ENCODE assay signal across 9 cellular contexts in the genomic region with DNA sequence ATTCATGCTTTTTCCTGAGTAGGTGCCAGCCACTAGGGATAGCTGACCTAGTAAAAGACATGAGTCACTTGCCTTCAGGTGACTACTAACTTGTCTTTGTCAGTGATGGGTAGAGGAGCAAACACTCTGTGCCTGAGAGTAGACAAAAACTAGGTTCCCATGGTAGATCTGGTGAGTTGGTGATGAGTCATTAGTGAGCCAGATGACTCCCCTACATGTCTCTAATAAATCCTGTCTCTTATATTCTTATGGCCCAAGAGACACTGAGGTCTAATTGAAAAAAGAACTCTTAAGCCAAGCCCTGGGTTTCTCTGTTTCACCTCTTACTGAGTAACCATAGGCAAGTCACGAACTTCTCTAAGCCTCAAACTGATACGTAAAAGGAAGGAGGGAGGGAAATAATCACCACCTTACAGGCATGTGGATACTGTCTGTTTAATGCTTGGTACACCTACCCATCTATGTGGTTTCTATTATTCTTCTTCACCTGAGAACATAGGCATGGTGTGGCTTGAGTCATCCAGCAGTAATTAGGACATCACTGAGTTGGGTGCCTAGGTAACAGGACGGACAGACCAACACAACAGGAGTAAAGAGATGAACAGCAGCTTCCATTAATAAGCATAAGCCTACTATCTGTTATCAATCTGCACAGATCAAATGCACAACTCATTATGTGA. TPM values are rescaled to one million over a fixed set of nuclear protein-coding genes. Genes with fewer than 3 reads are reported as not detected.
A peak's percentile ranks its signal among the peaks of the same experiment; 100 is the strongest.
DNase-seq lines count a peak whose midpoint lies in the region; ATAC-seq, FAIRE-seq and TF ChIP-seq lines count a peak whose summit lies in the region.
"Had no signal": no experiment of that assay in that cellular context is flagged by ENCODE, and none has a peak within 500 bp of the region (broad histone marks: within the 10 kb centered on the region; RNA-seq: fewer than 3 reads in every experiment).

No MANE protein-coding gene starts in this region.

- DNase-seq in A549 (ENCODE audit: low read depth in 1 of 2, low spot score in 1 of 2): peak; percentile 70 to 89
- DNase-seq in H54 (ENCODE audit: insufficient read length, low spot score): peak; percentile 49
- no peak for DNase-seq in activated naive CD8-positive, alpha-beta T cell treated with anti-CD3 and anti-CD28 coated beads, Interleukin-2, amount 50 U/mL, for 24 hours
- no peak for DNase-seq in HepG2 (ENCODE audit: low spot score)
- no peak for DNase-seq in substantia nigra (lab: John Stamatoyannopoulos, UW)
- no peak for DNase-seq in NCI-H446 (lab: John Stamatoyannopoulos, UW)
- DNase-seq in HEK293T (ENCODE audit: extremely low spot score): no peak
- no peak for DNase-seq in DMS79 treated with DMSO at 0.1 percent for 48 hours (lab: John Stamatoyannopoulos, UW)
- DNase-seq: NCI-H1417 treated with DMSO at 0.1 percent for 48 hours had no signal

- CTCF ChIA-PET in A549 (lab: Yijun Ruan, JAX): interaction anchor here (1.0 to 2.6 kb wide), 5 partner anchors 25 to 330 kb away, joined by 3 to 10 read pairs (median 3); no protein-coding TSS in a partner anchor
- CTCF ChIA-PET in HepG2 (lab: Yijun Ruan, JAX; ENCODE audit: low intra/inter-chr PET ratio, low total read pairs): no interaction called here
- CTCF ChIA-PET in HEK293T (lab: Yijun Ruan, JAX): no interaction called here

- H3K9ac ChIP-seq in HepG2 (ENCODE audit: insufficient read depth, low read depth, low read length): no peak overlapping the region

- no TSS peak for BruUV-seq in HepG2 (replicated peaks; lab: Mats Ljungman, UMichigan)

- H3K36me3 ChIP-seq in HepG2 (replicated peaks in 1 of 2; ENCODE audit: control insufficient read depth in 1 of 2, insufficient read depth in 2 of 2, low read length in 2 of 2): peaks cover 51 to 79% of the 10 kb centered on the region in 2 experiments

- peak; percentile 81 to 88 for ATAC-seq in A549
- peak; percentile 88 for ATAC-seq in activated naive CD8-positive, alpha-beta T cell treated with anti-CD3 and anti-CD28 coated beads, Interleukin-2, amount 50 U/mL, for 24 hours
- ATAC-seq in HepG2: peak; percentile 17; the same call in 1 of the 3 replicates

- peaks cover 52% of the 10 kb centered on the region for H3K4me1 Mint-ChIP-seq in activated naive CD8-positive, alpha-beta T cell treated with anti-CD3 and anti-CD28 coated beads, Interleukin-2, amount 50 U/mL, for 24 hours

- H3K27ac ChIP-seq in A549 (peak overlapping the region; percentile 86 to 90), HepG2 (ENCODE audit: extremely low read length, insufficient read depth, low read length) (no peak overlapping the region), substantia nigra (ENCODE audit: low read depth, low read length, poor library complexity, severe bottlenecking) (no peak overlapping the region)

- FAIRE-seq in A549 (lab: Jason Lieb, UNC): peak; percentile 36
- FAIRE-seq in H54 (lab: Jason Lieb, UNC): peak; percentile 52
- FAIRE-seq in HepG2 (lab: Jason Lieb, UNC): no peak

- H3K4me2 ChIP-seq in A549 (peak overlapping the region; percentile 78), HepG2 (ENCODE audit: low read depth, low read length) (no peak overlapping the region)

- intact Hi-C loops in HepG2 (cut with micrococcal nuclease; ENCODE audit: unreplicated experiment): no loop called here

- H3K4me1 ChIP-seq in A549: peaks cover 47% of the 10 kb centered on the region
- no peaks in the 10 kb centered on the region for H3K4me1 ChIP-seq in HepG2 (ENCODE audit: insufficient read depth, low read length)

- H3K9me3 Mint-ChIP-seq in activated naive CD8-positive, alpha-beta T cell treated with anti-CD3 and anti-CD28 coated beads, Interleukin-2, amount 50 U/mL, for 24 hours: peaks cover 5% of the 10 kb centered on the region

- no peak for TF ChIP-seq POLR2A in A549 (IDR thresholded peaks at IDR 0.05; ENCODE audit: low read length)
- TF ChIP-seq POLR2A in H54 (IDR thresholded peaks at IDR 0.05; ENCODE audit: low read depth, low read length): no peak
- TF ChIP-seq POLR2A in HepG2 (IDR thresholded peaks at IDR 0.05; ENCODE audit: insufficient read depth in 1 of 2, low read depth in 2 of 2, low read length in 2 of 2): no peak

- H3K4me3 ChIP-seq in A549 (peak overlapping the region; percentile 15; the same call in 1 of the 3 replicates), HepG2 (replicated peaks in 1 of 3; ENCODE audit: insufficient read depth in 1 of 3, low read depth in 2 of 3, low read length in 3 of 3) (no peak overlapping the region)

- H2AFZ ChIP-seq in HepG2 (ENCODE audit: low read length): no peak overlapping the region

- TF ChIP-seq RAD21 in A549 (conservative IDR thresholded peaks at IDR 0.05 in 1 of 2, IDR thresholded peaks at IDR 0.05 in 1 of 2) (no peak), HepG2 (CRISPR knock-in tag; IDR thresholded peaks at IDR 0.05) (no peak)

- H3K79me2 ChIP-seq in HepG2 (ENCODE audit: insufficient read depth, low read length): no peaks in the 10 kb centered on the region

- peaks cover 60% of the 10 kb centered on the region for H3K36me3 Mint-ChIP-seq in activated naive CD8-positive, alpha-beta T cell treated with anti-CD3 and anti-CD28 coated beads, Interleukin-2, amount 50 U/mL, for 24 hours (ENCODE audit: low read depth)

- POLR2A ChIA-PET in A549 (lab: Yijun Ruan, JAX) (interaction anchor here (1.2 kb wide), 1 partner anchor 21 kb away, joined by 7 read pairs; no protein-coding TSS in a partner anchor), HepG2 (lab: Yijun Ruan, JAX) (interaction anchor here (1.1 to 1.2 kb wide), 3 partner anchors 9 to 26 kb away, joined by 3 to 6 read pairs (median 3); partner anchors contain the start of genes SERINC3 and TTPAL), HEK293T (lab: Yijun Ruan, JAX) (no interaction called here)

- no peaks in the 10 kb centered on the region for H4K20me1 ChIP-seq in HepG2 (ENCODE audit: insufficient read depth, low read length)

- H3K4me3 Mint-ChIP-seq in activated naive CD8-positive, alpha-beta T cell treated with anti-CD3 and anti-CD28 coated beads, Interleukin-2, amount 50 U/mL, for 24 hours: no peak overlapping the region

- peak overlapping the region; percentile 92 for H3K27ac Mint-ChIP-seq in activated naive CD8-positive, alpha-beta T cell treated with anti-CD3 and anti-CD28 coated beads, Interleukin-2, amount 50 U/mL, for 24 hours

- TF ChIP-seq EP300 in A549 (IDR thresholded peaks at IDR 0.05): peak; percentile 7 to 36; a peak in 1 of 5 replicates
- no peak for TF ChIP-seq EP300 in HepG2 (IDR thresholded peaks at IDR 0.05; ENCODE audit: low read depth in 2 of 2, low read length in 2 of 2)
- TF ChIP-seq EP300 in HepG2 (CRISPR knock-in tag; IDR thresholded peaks at IDR 0.05; ENCODE audit: borderline replicate concordance): no peak

- 40% methylated on average over 3 of the region's 3 CpGs for WGBS in A549 (ENCODE audit: missing lambda C conversion rate)
- WGBS in HepG2 (ENCODE audit: low lambda C conversion rate): 95% methylated on average over 3 of the region's 3 CpGs

- TF ChIP-seq CTCF in A549 (IDR thresholded peaks at IDR 0.05) (no peak), HepG2 (CRISPR knock-in tag; IDR thresholded peaks at IDR 0.05) (no peak)

- in situ Hi-C loops in HepG2 (cut with HindIII; ENCODE audit: extremely low pct_ligation_motif_present, low pct_unique_long_range_greater_than_20kb): no loop called here

- no peaks in the 10 kb centered on the region for H3K27me3 ChIP-seq in HepG2 (ENCODE audit: control insufficient read depth in 1 of 2, insufficient read depth in 2 of 2, low read length in 2 of 2)

- H3K9me3 ChIP-seq in A549 (no peaks in the 10 kb centered on the region), HepG2 (ENCODE audit: low read length) (no peaks in the 10 kb centered on the region)

- no peaks in the 10 kb centered on the region for H3K27me3 Mint-ChIP-seq in activated naive CD8-positive, alpha-beta T cell treated with anti-CD3 and anti-CD28 coated beads, Interleukin-2, amount 50 U/mL, for 24 hours

RNA-seq across cellular contexts. Expression of gene TTPAL, which starts 20.3 kb away (rescaled TPM):
- polyA plus RNA-seq in A549 (2011; rRNA removed) (9.2 and 11.0 TPM in 2 replicates), A549 (2017; fragmentation: RNase III; extraction: RNeasy Plus Mini Kit Qiagen cat#74134 plus additional on column Dnase treatment) (9.1 to 9.3 TPM (median 9.3 TPM) in 3 replicates), HepG2 (2011; rRNA removed) (4.3 and 6.5 TPM in 2 replicates)
- 4.6 and 6.0 TPM in 2 replicates for polyA plus RNA-seq in A549 (2012; cell fraction: cytosol; rRNA removed)
- 8.5 and 9.9 TPM in 2 replicates for polyA plus RNA-seq in A549 (2012; cell fraction: nucleus; rRNA removed)
- 18.8 and 20.5 TPM in 2 replicates for polyA minus RNA-seq in A549 (2011; rRNA and poly(A)+ RNA removed)
- 18.8 and 25.0 TPM in 2 replicates for total RNA-seq in HepG2 (2016; rRNA removed; fragmentation: Illumina TruSeq; extraction: Trizol)
- total RNA-seq in HepG2 (2016; cell fraction: cytosol; rRNA removed; fragmentation: Illumina TruSeq; extraction: Trizol; ENCODE audit: low read depth): 5.5 and 6.4 TPM in 2 replicates
- total RNA-seq in HepG2 (2016; cell fraction: insoluble cytoplasmic fraction; rRNA removed; fragmentation: Illumina TruSeq; extraction: Trizol): 18.9 and 20.5 TPM in 2 replicates
- 9.4 and 11.1 TPM in 2 replicates for total RNA-seq in HepG2 (2016; cell fraction: membrane; rRNA removed; fragmentation: Illumina TruSeq; extraction: Trizol)
- total RNA-seq in HepG2 (2016; cell fraction: nucleus; rRNA removed; fragmentation: Illumina TruSeq; extraction: Trizol): 12.8 and 13.9 TPM in 2 replicates
- 2.9 and 4.0 TPM in 2 replicates for polyA plus RNA-seq in HepG2 (2011; cell fraction: cytosol; rRNA removed)
- polyA plus RNA-seq in HepG2 (2011; cell fraction: nucleus; rRNA removed): 7.3 and 9.9 TPM in 2 replicates
- 6.4 and 9.2 TPM in 2 replicates for polyA plus RNA-seq in HepG2 (2012)
- 0.79 and 1.3 TPM in 2 replicates for polyA plus RNA-seq in HepG2 (2016; cell fraction: cytosol; fragmentation: Illumina TruSeq; extraction: Trizol; ENCODE audit: low read depth)
- 16.0 and 18.5 TPM in 2 replicates for polyA plus RNA-seq in HepG2 (2016; cell fraction: insoluble cytoplasmic fraction; fragmentation: Illumina TruSeq; extraction: Trizol; ENCODE audit: low read depth)
- 3.7 and 4.2 TPM in 2 replicates for polyA plus RNA-seq in HepG2 (2016; cell fraction: membrane; fragmentation: Illumina TruSeq; extraction: Trizol; ENCODE audit: low read depth)
- polyA plus RNA-seq in HepG2 (2016; cell fraction: nucleus; fragmentation: Illumina TruSeq; extraction: Trizol; ENCODE audit: insufficient read depth, low read depth): 19.0 and 22.5 TPM in 2 replicates
- 13.1 and 21.0 TPM in 2 replicates for polyA minus RNA-seq in HepG2 (2011; rRNA and poly(A)+ RNA removed; ENCODE audit: low replicate concordance)
- 5.7 and 6.9 TPM in 2 replicates for polyA minus RNA-seq in HepG2 (2011; cell fraction: cytosol; rRNA and poly(A)+ RNA removed)
- 6.1 and 6.7 TPM in 2 replicates for polyA minus RNA-seq in HepG2 (2011; cell fraction: nucleus; rRNA and poly(A)+ RNA removed)

RNA-seq across cellular contexts. Expression of gene SERINC3, which starts 25.9 kb away (rescaled TPM):
- polyA plus RNA-seq in A549 (2011; rRNA removed) (159 and 173 TPM in 2 replicates), A549 (2017; fragmentation: RNase III; extraction: RNeasy Plus Mini Kit Qiagen cat#74134 plus additional on column Dnase treatment) (57.4 to 65.0 TPM (median 62.9 TPM) in 3 replicates), HepG2 (2011; rRNA removed) (208 and 226 TPM in 2 replicates)
- 64.4 and 79.5 TPM in 2 replicates for polyA plus RNA-seq in A549 (2012; cell fraction: cytosol; rRNA removed)
- 63.6 and 65.8 TPM in 2 replicates for polyA plus RNA-seq in A549 (2012; cell fraction: nucleus; rRNA removed)
- polyA minus RNA-seq in A549 (2011; rRNA and poly(A)+ RNA removed): 246 and 308 TPM in 2 replicates
- total RNA-seq in HepG2 (2016; rRNA removed; fragmentation: Illumina TruSeq; extraction: Trizol): 53.5 and 82.0 TPM in 2 replicates
- 18.2 and 23.6 TPM in 2 replicates for total RNA-seq in HepG2 (2016; cell fraction: cytosol; rRNA removed; fragmentation: Illumina TruSeq; extraction: Trizol; ENCODE audit: low read depth)
- total RNA-seq in HepG2 (2016; cell fraction: insoluble cytoplasmic fraction; rRNA removed; fragmentation: Illumina TruSeq; extraction: Trizol): 60.4 and 86.2 TPM in 2 replicates
- total RNA-seq in HepG2 (2016; cell fraction: membrane; rRNA removed; fragmentation: Illumina TruSeq; extraction: Trizol): 40.1 and 41.9 TPM in 2 replicates
- total RNA-seq in HepG2 (2016; cell fraction: nucleus; rRNA removed; fragmentation: Illumina TruSeq; extraction: Trizol): 61.2 and 69.4 TPM in 2 replicates
- polyA plus RNA-seq in HepG2 (2011; cell fraction: cytosol; rRNA removed): 233 and 277 TPM in 2 replicates
- 99.3 and 112 TPM in 2 replicates for polyA plus RNA-seq in HepG2 (2011; cell fraction: nucleus; rRNA removed)
- polyA plus RNA-seq in HepG2 (2012): 113 and 127 TPM in 2 replicates
- 14.1 and 17.6 TPM in 2 replicates for polyA plus RNA-seq in HepG2 (2016; cell fraction: cytosol; fragmentation: Illumina TruSeq; extraction: Trizol; ENCODE audit: low read depth)
- 45.2 and 48.0 TPM in 2 replicates for polyA plus RNA-seq in HepG2 (2016; cell fraction: insoluble cytoplasmic fraction; fragmentation: Illumina TruSeq; extraction: Trizol; ENCODE audit: low read depth)
- polyA plus RNA-seq in HepG2 (2016; cell fraction: membrane; fragmentation: Illumina TruSeq; extraction: Trizol; ENCODE audit: low read depth): 24.9 and 28.0 TPM in 2 replicates
- 80.9 and 84.6 TPM in 2 replicates for polyA plus RNA-seq in HepG2 (2016; cell fraction: nucleus; fragmentation: Illumina TruSeq; extraction: Trizol; ENCODE audit: insufficient read depth, low read depth)
- 441 and 695 TPM in 2 replicates for polyA minus RNA-seq in HepG2 (2011; rRNA and poly(A)+ RNA removed; ENCODE audit: low replicate concordance)
- 196 and 254 TPM in 2 replicates for polyA minus RNA-seq in HepG2 (2011; cell fraction: cytosol; rRNA and poly(A)+ RNA removed)
- 98.0 and 139 TPM in 2 replicates for polyA minus RNA-seq in HepG2 (2011; cell fraction: nucleus; rRNA and poly(A)+ RNA removed)

Comparison
In these comparisons a context has a peak if more than half of its experiments do, and no peak if none do; other contexts are left out.
1. ATAC-seq: peak in every context shown above with its lines; median percentile 88 in activated naive CD8-positive, alpha-beta T cell treated with anti-CD3 and anti-CD28 coated beads, Interleukin-2, amount 50 U/mL, for 24 hours; 84 in A549; 17 in HepG2.
2. DNase-seq: peak in A549 (2 of 2) and H54 (single experiment); none in activated naive CD8-positive, alpha-beta T cell treated with anti-CD3 and anti-CD28 coated beads, Interleukin-2, amount 50 U/mL, for 24 hours (single experiment), HepG2 (single experiment), substantia nigra (0 of 49), NCI-H446 (0 of 2), HEK293T (single experiment) and DMS79 treated with DMSO at 0.1 percent for 48 hours (single experiment).
3. H3K27ac ChIP-seq: peak in A549 (2 of 2); none in HepG2 (single experiment) and substantia nigra (single experiment).
4. Of the 38 proteins assayed by ChIP-seq in both HepG2 and A549: peak only in HepG2: none; only in A549: EP300, FOSL2, JUNB and MAFK; in both: none; in neither: 33; mixed calls (peak in some experiments, not most) for 1.